ENCODE assay signal across 8 cellular contexts in the genomic region with DNA sequence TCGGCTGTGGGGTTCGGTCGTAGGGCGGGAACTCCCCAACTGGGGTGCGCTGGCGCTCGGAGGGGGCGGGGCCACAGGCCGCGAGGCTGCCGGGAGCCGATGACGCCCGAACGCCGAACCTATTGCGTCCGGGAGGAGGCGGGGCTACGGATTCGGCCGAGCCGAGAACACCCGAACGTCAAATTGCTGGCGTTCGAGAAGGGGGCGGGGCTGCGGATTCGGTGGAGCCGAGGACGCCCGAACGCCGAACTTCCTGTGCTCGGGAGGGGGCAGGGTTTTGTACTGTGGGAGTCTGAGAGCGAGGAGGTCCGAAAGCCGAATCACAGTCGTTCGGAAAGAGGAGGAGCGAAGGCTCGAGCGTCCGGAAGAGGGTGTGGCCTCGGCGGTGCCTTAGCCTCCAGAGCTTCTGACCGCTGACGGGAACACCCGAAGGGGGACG. TPM values are rescaled to one million over a fixed set of nuclear protein-coding genes. Genes with fewer than 3 reads are reported as not detected.
A peak's percentile ranks its signal among the peaks of the same experiment; 100 is the strongest.
DNase-seq lines count a peak whose midpoint lies in the region; ATAC-seq and TF ChIP-seq lines count a peak whose summit lies in the region.

No MANE protein-coding gene starts in this region.

- TF ChIP-seq CTCF in AG10803 (conservative IDR thresholded peaks at IDR 0.05; ENCODE audit: low read length) = no peak
- TF ChIP-seq CTCF in choroid plexus epithelial cell (conservative IDR thresholded peaks at IDR 0.05; ENCODE audit: low read depth, low read length) = no peak
- no peak for TF ChIP-seq CTCF in kidney epithelial cell (IDR thresholded peaks at IDR 0.05; ENCODE audit: insufficient read depth, low read length, poor library complexity, severe bottlenecking)

- peaks cover 2% of the 10 kb centered on the region for H3K36me3 ChIP-seq in kidney epithelial cell (ENCODE audit: control insufficient read depth, insufficient read depth, low read length)

- DNase-seq in AG10803 (ENCODE audit: low read depth) (peak; percentile 99), NCI-H524 (lab: John Stamatoyannopoulos, UW) (peak; percentile 99), choroid plexus epithelial cell (ENCODE audit: low read depth) (peak; percentile 100), kidney epithelial cell (ENCODE audit: low read depth) (peak; percentile 86)
- DNase-seq in activated CD4-positive, alpha-beta T cell treated with anti-CD3 and anti-CD28 coated beads for 4 hours = peak; percentile 100
- peak; percentile 99 to 100 for DNase-seq in stimulated activated CD4-positive, alpha-beta T cell treated with anti-CD3 and anti-CD28 coated beads, Interleukin-15, amount 100 ng/mL, for 1 hour (ENCODE audit: low read depth in 1 of 2, low spot score in 1 of 2)

- ATAC-seq in GM19328 (IDR thresholded peaks at IDR 0.05; ENCODE audit: unreplicated experiment) (peak; percentile 44), HG03460 (IDR thresholded peaks at IDR 0.05; ENCODE audit: unreplicated experiment) (peak; percentile 50)

- H3K4me3 ChIP-seq in AG10803 (ENCODE audit: low read length) = peak overlapping the region; percentile 72
- peak overlapping the region; percentile 85 for H3K4me3 ChIP-seq in choroid plexus epithelial cell (ENCODE audit: low read depth, low read length)
- H3K4me3 ChIP-seq in kidney epithelial cell (ENCODE audit: low read depth, low read length) = peak overlapping the region; percentile 77

- no peaks in the 10 kb centered on the region for H3K27me3 ChIP-seq in kidney epithelial cell (ENCODE audit: control insufficient read depth, insufficient read depth, low read length)

RNA-seq across cellular contexts. Expression of gene TSEN34, which starts 0.6 kb away (rescaled TPM):
- 108 and 146 TPM in 2 replicates for total RNA-seq in kidney epithelial cell

RNA-seq across cellular contexts. Expression of gene MBOAT7, which starts 1.1 kb away (rescaled TPM):
- total RNA-seq in kidney epithelial cell = 107 and 111 TPM in 2 replicates

RNA-seq across cellular contexts. Expression of gene RPS9, which starts 10.1 kb away (rescaled TPM):
- total RNA-seq in kidney epithelial cell = 2,500 and 2,976 TPM in 2 replicates

RNA-seq across cellular contexts. Expression of gene TMC4, which starts 17.6 kb away (rescaled TPM):
- 22.0 and 33.9 TPM in 2 replicates for total RNA-seq in kidney epithelial cell

RNA-seq across cellular contexts. Expression of gene LENG1, which starts 31.0 kb away (rescaled TPM):
- 7.5 and 11.9 TPM in 2 replicates for total RNA-seq in kidney epithelial cell

Comparison
In these comparisons a context has a peak if more than half of its experiments do, and no peak if none do; other contexts are left out.
1. Peak in every context shown above with its lines: DNase-seq, ATAC-seq and H3K4me3 ChIP-seq.